ENCODE assay signal across 7 cellular contexts in the genomic region with DNA sequence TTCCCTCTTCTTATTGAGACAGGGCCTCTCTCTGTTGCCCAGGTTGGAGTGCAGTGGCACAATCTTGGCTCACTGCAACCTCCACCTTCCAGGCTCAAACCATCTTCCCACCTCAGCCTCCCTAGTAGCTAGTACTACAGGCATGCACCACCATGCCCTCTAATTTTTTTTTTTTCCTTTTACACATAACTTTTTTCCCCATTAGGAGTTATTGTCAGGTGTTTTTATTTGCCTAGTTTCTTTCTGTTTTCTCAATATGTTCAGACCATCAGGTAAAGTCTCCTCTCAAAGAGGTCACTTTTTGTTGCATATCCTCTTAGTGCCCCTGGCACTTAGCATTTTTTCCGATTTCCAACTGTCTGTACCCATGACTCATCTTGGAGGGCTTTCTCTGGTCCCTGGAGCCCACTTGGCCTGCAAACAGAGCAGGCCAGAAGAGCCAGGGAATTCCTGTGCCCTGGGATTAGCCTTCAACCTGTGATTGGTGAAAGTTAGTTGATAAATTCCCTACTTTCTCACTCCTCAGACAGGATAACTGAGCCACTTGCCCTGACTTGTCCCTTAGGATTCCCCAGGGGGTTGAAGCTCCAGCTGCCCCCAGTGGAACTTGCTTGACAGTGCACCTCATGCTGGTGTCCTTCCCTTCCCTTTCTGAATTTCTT. TPM values are rescaled to one million over a fixed set of nuclear protein-coding genes. Genes with fewer than 3 reads are reported as not detected.
DNase-seq lines count a peak whose midpoint lies in the region; ATAC-seq lines count a peak whose summit lies in the region.

No MANE protein-coding gene starts in this region.

- peaks cover 42% of the 10 kb centered on the region for H3K4me1 Mint-ChIP-seq in activated naive CD8-positive, alpha-beta T cell (ENCODE audit: low read depth)

- peaks cover 22% of the 10 kb centered on the region for H3K36me3 Mint-ChIP-seq in activated naive CD8-positive, alpha-beta T cell

- peak overlapping the region; percentile 49 for H3K4me3 Mint-ChIP-seq in activated naive CD8-positive, alpha-beta T cell

- no peaks in the 10 kb centered on the region for H3K9me3 Mint-ChIP-seq in activated naive CD8-positive, alpha-beta T cell (ENCODE audit: low read depth)

- DNase-seq in Daoy (ENCODE audit: low read depth) (peak; percentile 66), NCI-H82 treated with DMSO at 0.1 percent for 48 hours (lab: John Stamatoyannopoulos, UW; ENCODE audit: unreplicated experiment) (peak; percentile 41), iPS DF 19.7 (ENCODE audit: low read depth, low spot score) (peak; percentile 52)
- DNase-seq in stimulated activated CD4-positive, alpha-beta T cell treated with anti-CD3 and anti-CD28 coated beads, Interleukin-4, amount 100 ng/mL, for 4 hours: peak; percentile 9 to 13

- H3K27me3 Mint-ChIP-seq in activated naive CD8-positive, alpha-beta T cell: no peaks in the 10 kb centered on the region

- H3K27ac Mint-ChIP-seq in activated naive CD8-positive, alpha-beta T cell: no peak overlapping the region

- ATAC-seq in GM19452 (IDR thresholded peaks at IDR 0.05; ENCODE audit: unreplicated experiment) (peak; percentile 55), HG03439 (IDR thresholded peaks at IDR 0.05; ENCODE audit: unreplicated experiment) (peak; percentile 48)

RNA-seq across cellular contexts. Expression of gene NTPCR, which starts 2.2 kb away (rescaled TPM):
- total RNA-seq in Daoy (2014; rRNA removed; shearing (Covaris generic)): 31.0 and 60.5 TPM in 2 replicates

Comparison
In these comparisons a context has a peak if more than half of its experiments do, and no peak if none do; other contexts are left out.
1. Peak in every context shown above with its lines: DNase-seq and ATAC-seq.
2. DNase-seq: peak in every context shown above with its lines; median percentile 66 in Daoy; 52 in iPS DF 19.7; 41 in NCI-H82 treated with DMSO at 0.1 percent for 48 hours; 11 in stimulated activated CD4-positive, alpha-beta T cell treated with anti-CD3 and anti-CD28 coated beads, Interleukin-4, amount 100 ng/mL, for 4 hours.